28 cellular contexts compared by ENCODE assay signal in genomic region chr16:2350500-2350899, GRCh38.
"Had no signal": no experiment of that assay in that cellular context is flagged by ENCODE, and none has a peak within 500 bp of the region (broad histone marks: within the 10 kb centered on the region; RNA-seq: fewer than 3 reads in every experiment).

No MANE protein-coding gene starts in this region.

- H3K4me1 Mint-ChIP-seq: activated naive CD4-positive, alpha-beta T cell treated with anti-CD3 and anti-CD28 coated beads, Interleukin-2, amount 10 ng/mL, durations not matched to agents 7 days and 5 days; activated naive CD8-positive, alpha-beta T cell treated with anti-CD3 and anti-CD28 coated beads, Interleukin-2, amount 10 ng/mL, durations not matched to agents 7 days and 5 days; activated T-helper 17 cell treated with anti-CD3 and anti-CD28 coated beads, Interleukin-2, amount 50 U/mL, for 72 hours; WTC11 had no signal

- H3K27ac Mint-ChIP-seq: activated naive CD4-positive, alpha-beta T cell treated with anti-CD3 and anti-CD28 coated beads, Interleukin-2, amount 10 ng/mL, durations not matched to agents 7 days and 5 days; activated naive CD8-positive, alpha-beta T cell treated with anti-CD3 and anti-CD28 coated beads, Interleukin-2, amount 10 ng/mL, durations not matched to agents 7 days and 5 days; activated T-helper 17 cell treated with anti-CD3 and anti-CD28 coated beads, Interleukin-2, amount 50 U/mL, for 72 hours; T-helper 1 cell treated with Interleukin-12 subunit alpha and Interleukin-12 subunit beta and Interleukin-4 antibody, amounts not matched to agents 30 μg/mL and 1 μg/mL, for 36 hours; WTC11 had no signal

- H3K27ac ChIP-seq: adrenal gland, breast epithelium, Peyer's patch had no signal

- H3K36me3 Mint-ChIP-seq: activated naive CD4-positive, alpha-beta T cell treated with anti-CD3 and anti-CD28 coated beads, Interleukin-2, amount 10 ng/mL, durations not matched to agents 7 days and 5 days; activated naive CD8-positive, alpha-beta T cell treated with anti-CD3 and anti-CD28 coated beads, Interleukin-2, amount 10 ng/mL, durations not matched to agents 7 days and 5 days; WTC11 had no signal

- H3K9me3 ChIP-seq: adrenal gland, breast epithelium, Peyer's patch had no signal

- H3K27me3 ChIP-seq: adrenal gland, breast epithelium, Peyer's patch had no signal

- ATAC-seq: activated T-cell treated with anti-CD3 and anti-CD28 coated beads, Interleukin-2, amount 50 U/mL, for 4 hours; activated T-helper 17 cell treated with anti-CD3 and anti-CD28 coated beads, Interleukin-2, amount 50 U/mL, for 72 hours; WTC11 had no signal

- H3K4me3 ChIP-seq: adrenal gland, breast epithelium, Peyer's patch had no signal

- H3K36me3 ChIP-seq: adrenal gland, breast epithelium, Peyer's patch had no signal

- H3K4me1 ChIP-seq: adrenal gland, breast epithelium, Peyer's patch had no signal

- H3K4me3 Mint-ChIP-seq: activated naive CD4-positive, alpha-beta T cell treated with anti-CD3 and anti-CD28 coated beads, Interleukin-2, amount 10 ng/mL, durations not matched to agents 7 days and 5 days; activated naive CD8-positive, alpha-beta T cell treated with anti-CD3 and anti-CD28 coated beads, Interleukin-2, amount 10 ng/mL, durations not matched to agents 7 days and 5 days; activated T-cell treated with anti-CD3 and anti-CD28 coated beads, Interleukin-2, amount 50 U/mL, for 4 hours; activated T-helper 17 cell treated with anti-CD3 and anti-CD28 coated beads, Interleukin-2, amount 50 U/mL, for 72 hours; T-helper 1 cell treated with Interleukin-12 subunit alpha and Interleukin-12 subunit beta and Interleukin-4 antibody, amounts not matched to agents 30 μg/mL and 1 μg/mL, for 36 hours; WTC11 had no signal

- DNase-seq: activated CD4-positive, alpha-beta T cell treated with anti-CD3 and anti-CD28 coated beads for 48 hours; activated CD4-positive, alpha-beta T cell treated with anti-CD3 and anti-CD28 coated beads, Interleukin-2, amount 50 U/mL, for 4 hours; activated CD4-positive, CD25-positive, alpha-beta regulatory T cell treated with anti-CD3 and anti-CD28 coated beads, Interleukin-2, amount 50 U/mL, for 72 hours; activated gamma-delta T cell; activated naive CD4-positive, alpha-beta T cell treated with anti-CD3 and anti-CD28 coated beads, Interleukin-2, amount 10 ng/mL, durations not matched to agents 7 days and 5 days; activated naive CD8-positive, alpha-beta T cell treated with anti-CD3 and anti-CD28 coated beads, Interleukin-2, amount 10 ng/mL, durations not matched to agents 7 days and 5 days; activated T-cell treated with anti-CD3 and anti-CD28 coated beads, Interleukin-2, amount 50 U/mL, for 4 hours; adrenal gland; anterior cingulate cortex; caudate nucleus; KBM-7; NCI-H1048; NCI-H146; NCI-H187 treated with DMSO at 0.1 percent for 48 hours; NCI-H2081 treated with DMSO at 0.1 percent for 48 hours; NCI-H2171; NCI-H345; NCI-H510A; NCI-H526 treated with DMSO at 0.1 percent for 48 hours; NCI-H82; NK-92 treated with Interleukin-12 subunit alpha and Interleukin-12 subunit beta, amount 100 ng/mL, for 24 hours; OCI-M1; Peyer's patch; SHP77 treated with DMSO at 0.1 percent for 48 hours had no signal

- H3K9me3 Mint-ChIP-seq: activated naive CD4-positive, alpha-beta T cell treated with anti-CD3 and anti-CD28 coated beads, Interleukin-2, amount 10 ng/mL, durations not matched to agents 7 days and 5 days; activated naive CD8-positive, alpha-beta T cell treated with anti-CD3 and anti-CD28 coated beads, Interleukin-2, amount 10 ng/mL, durations not matched to agents 7 days and 5 days; activated T-cell treated with anti-CD3 and anti-CD28 coated beads, Interleukin-2, amount 50 U/mL, for 4 hours; activated T-helper 17 cell treated with anti-CD3 and anti-CD28 coated beads, Interleukin-2, amount 50 U/mL, for 72 hours; T-helper 1 cell treated with Interleukin-12 subunit alpha and Interleukin-12 subunit beta and Interleukin-4 antibody, amounts not matched to agents 30 μg/mL and 1 μg/mL, for 36 hours; WTC11 had no signal

- H3K27me3 Mint-ChIP-seq: activated T-helper 17 cell treated with anti-CD3 and anti-CD28 coated beads, Interleukin-2, amount 50 U/mL, for 72 hours had no signal
